In the genomic region with DNA sequence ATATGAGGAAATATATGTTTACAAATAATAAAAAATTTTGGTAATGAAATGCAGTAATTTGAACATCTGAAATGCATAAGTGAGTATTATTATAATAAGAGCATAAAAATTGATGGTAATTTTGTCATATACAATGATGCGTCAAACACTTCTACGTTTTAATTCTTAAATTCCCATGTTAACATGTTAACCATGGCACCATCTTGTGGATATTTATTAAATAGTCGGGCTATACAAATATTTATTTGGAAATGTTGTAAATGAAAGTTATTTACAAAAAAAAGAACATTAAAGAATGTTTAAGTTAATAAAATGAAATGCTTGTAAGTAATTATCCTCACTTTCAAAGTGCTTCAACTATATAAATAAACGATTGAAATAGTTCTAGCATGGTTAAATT, we compare ENCODE assay signal across 12 cellular contexts. TPM values are rescaled to one million over a fixed set of nuclear protein-coding genes. Genes with fewer than 3 reads are reported as not detected.
DNase-seq lines count a peak whose midpoint lies in the region; ATAC-seq, FAIRE-seq and TF ChIP-seq lines count a peak whose summit lies in the region.
"Had no signal": no experiment of that assay in that cellular context is flagged by ENCODE, and none has a peak within 500 bp of the region (broad histone marks: within the 10 kb centered on the region; RNA-seq: fewer than 3 reads in every experiment).

No MANE protein-coding gene starts in this region.

- H4K20me1 ChIP-seq in Karpas-422 (ENCODE audit: insufficient read depth, low read depth, low read length): no peaks in the 10 kb centered on the region
- no peaks in the 10 kb centered on the region for H4K20me1 ChIP-seq in K562 (replicated peaks; ENCODE audit: control insufficient read depth, insufficient read depth, low read length)

- TF ChIP-seq CTCF in K562 (IDR thresholded peaks at IDR 0.05 in 2 of 3, conservative IDR thresholded peaks at IDR 0.05 in 1 of 3; ENCODE audit: insufficient read depth in 2 of 3, low read depth in 1 of 3, low read length in 3 of 3) (peak; percentile 10 to 76 (median 26); a peak in 3 of 6 replicates), coronary artery (IDR thresholded peaks at IDR 0.05) (no peak)

- H3K9me3 ChIP-seq in Karpas-422 (ENCODE audit: low read length) (no peaks in the 10 kb centered on the region), K562 (replicated peaks; ENCODE audit: control insufficient read depth, insufficient read depth, low read depth, low read length) (no peaks in the 10 kb centered on the region), HAP-1 (no peaks in the 10 kb centered on the region)
- H3K9me3 ChIP-seq: neutrophil had no signal

- H3K4me3 Mint-ChIP-seq in activated T-helper 2 cell treated with anti-CD3 and anti-CD28 coated beads, Interferon-gamma antibody, Interleukin-2, Interleukin-4, amounts not matched to agents 10 μg/mL and 5 μg/mL and 100 μg/mL, durations not matched to agents 14 hours and 24 hours and 36 hours (ENCODE audit: low read depth): no peak overlapping the region
- H3K4me3 Mint-ChIP-seq: activated naive CD8-positive, alpha-beta T cell treated with anti-CD3 and anti-CD28 coated beads for 36 hours had no signal

- no peaks in the 10 kb centered on the region for H3K9me2 ChIP-seq in Karpas-422 (replicated peaks; ENCODE audit: insufficient read depth, low read length)

- H3K9me3 Mint-ChIP-seq in activated T-helper 2 cell treated with anti-CD3 and anti-CD28 coated beads, Interferon-gamma antibody, Interleukin-2, Interleukin-4, amounts not matched to agents 10 μg/mL and 5 μg/mL and 100 μg/mL, durations not matched to agents 14 hours and 24 hours and 36 hours: peaks cover 5% of the 10 kb centered on the region

- H3K4me3 ChIP-seq in Karpas-422 (ENCODE audit: low read length) (no peak overlapping the region), K562 (no peak overlapping the region), coronary artery (no peak overlapping the region), HAP-1 (no peak overlapping the region)

- H3K27ac ChIP-seq in Karpas-422 (ENCODE audit: low read length): no peak overlapping the region
- no peak overlapping the region for H3K27ac ChIP-seq in K562 (ENCODE audit: extremely low read depth, low read depth, low read length)
- H3K27ac ChIP-seq in coronary artery: no peak overlapping the region
- H3K27ac ChIP-seq: neutrophil had no signal

- in situ Hi-C loops in K562 (cut with MboI): no loop called here
- in situ Hi-C loops in HAP-1 (cut with MboI; ENCODE audit: low sequenced_read_pairs): no loop called here

- H3K79me2 ChIP-seq in Karpas-422 (ENCODE audit: low read length): no peaks in the 10 kb centered on the region
- no peaks in the 10 kb centered on the region for H3K79me2 ChIP-seq in K562 (ENCODE audit: control insufficient read depth, insufficient read depth, low read length)

- TF ChIP-seq RAD21 in K562 (CRISPR knock-in tag; conservative IDR thresholded peaks at IDR 0.05 in 1 of 2, IDR thresholded peaks at IDR 0.05 in 1 of 2): peak; percentile 71 to 76

- no peaks in the 10 kb centered on the region for H3K9me1 ChIP-seq in K562 (ENCODE audit: control insufficient read depth, insufficient read depth, low read length)

- H3K27me3 ChIP-seq in Karpas-422 (ENCODE audit: low read length): no peaks in the 10 kb centered on the region
- H3K27me3 ChIP-seq in K562 (ENCODE audit: control insufficient read depth in 2 of 2, insufficient read depth in 2 of 2, low read length in 2 of 2): no peaks in the 10 kb centered on the region
- H3K27me3 ChIP-seq in HAP-1 (ENCODE audit: low read depth): no peaks in the 10 kb centered on the region; the same call in 1 of the 2 replicates

- intact Hi-C loops in K562 (cut with micrococcal nuclease): loop anchor here (1.0 to 5.0 kb wide), 4 partner anchors 68 to 270 kb away; no protein-coding TSS in a partner anchor
- intact Hi-C loops in activated T-helper 2 cell treated with anti-CD3 and anti-CD28 coated beads, Interferon-gamma antibody, Interleukin-2, Interleukin-4, amounts not matched to agents 10 μg/mL and 5 μg/mL and 100 μg/mL, durations not matched to agents 14 hours and 24 hours and 36 hours (cut with micrococcal nuclease): no loop called here

- H3K9ac ChIP-seq in Karpas-422 (ENCODE audit: low read length) (no peak overlapping the region), K562 (ENCODE audit: insufficient read depth in 1 of 2, low read depth in 2 of 2, low read length in 2 of 2) (no peak overlapping the region)

- no peak overlapping the region for H3K4me2 ChIP-seq in Karpas-422 (ENCODE audit: low read depth, low read length, poor library complexity, severe bottlenecking)
- H3K4me2 ChIP-seq in K562 (ENCODE audit: insufficient read depth, low read length): no peak overlapping the region

- H2AFZ ChIP-seq in Karpas-422 (ENCODE audit: low read length): no peak overlapping the region
- no peak overlapping the region for H2AFZ ChIP-seq in K562 (ENCODE audit: low read depth, low read length)

- no peaks in the 10 kb centered on the region for H3K36me3 Mint-ChIP-seq in activated T-helper 2 cell treated with anti-CD3 and anti-CD28 coated beads, Interferon-gamma antibody, Interleukin-2, Interleukin-4, amounts not matched to agents 10 μg/mL and 5 μg/mL and 100 μg/mL, durations not matched to agents 14 hours and 24 hours and 36 hours (ENCODE audit: low read depth)
- H3K36me3 Mint-ChIP-seq: activated naive CD8-positive, alpha-beta T cell treated with anti-CD3 and anti-CD28 coated beads for 36 hours had no signal

- 8% methylated on average over 4 of the region's 4 CpGs for WGBS in K562 (ENCODE audit: insufficient coverage, low coverage, missing lambda C conversion rate)

- BruUV-seq in K562 (replicated peaks; lab: Mats Ljungman, UMichigan): no TSS peak

- H3K36me3 ChIP-seq in Karpas-422 (ENCODE audit: insufficient read depth, low read length) (no peaks in the 10 kb centered on the region), K562 (ENCODE audit: control insufficient read depth, insufficient read depth, low read length) (no peaks in the 10 kb centered on the region), HAP-1 (replicated peaks) (no peaks in the 10 kb centered on the region)
- H3K36me3 ChIP-seq: neutrophil had no signal

- POLR2A ChIA-PET in K562 (lab: Yijun Ruan, JAX): interaction anchor here (0.6 to 0.7 kb wide), 2 partner anchors 75 to 145 kb away, joined by 3 to 4 read pairs; a partner anchor contains a TSS

- no peak for TF ChIP-seq EP300 in K562 (IDR thresholded peaks at IDR 0.05; ENCODE audit: low read length)

- H3K4me1 Mint-ChIP-seq in activated T-helper 2 cell treated with anti-CD3 and anti-CD28 coated beads, Interferon-gamma antibody, Interleukin-2, Interleukin-4, amounts not matched to agents 10 μg/mL and 5 μg/mL and 100 μg/mL, durations not matched to agents 14 hours and 24 hours and 36 hours (ENCODE audit: low read depth): no peaks in the 10 kb centered on the region
- H3K4me1 Mint-ChIP-seq: activated naive CD8-positive, alpha-beta T cell treated with anti-CD3 and anti-CD28 coated beads for 36 hours had no signal

- TF ChIP-seq POLR2A in K562 (conservative IDR thresholded peaks at IDR 0.05): no peak

- FAIRE-seq in K562 (lab: Jason Lieb, UNC): peak; percentile 15

- peak; percentile 65; the same call in 2 of the 3 replicates for ATAC-seq in K562

- CTCF ChIA-PET in K562 (lab: Yijun Ruan, JAX; ENCODE audit: low intra/inter-chr PET ratio): interaction anchor here (0.9 to 2.4 kb wide), 3 partner anchors 116 to 270 kb away, joined by 3 to 16 read pairs (median 10); no protein-coding TSS in a partner anchor

- H3K27ac Mint-ChIP-seq in activated T-helper 2 cell treated with anti-CD3 and anti-CD28 coated beads, Interferon-gamma antibody, Interleukin-2, Interleukin-4, amounts not matched to agents 10 μg/mL and 5 μg/mL and 100 μg/mL, durations not matched to agents 14 hours and 24 hours and 36 hours: no peak overlapping the region
- H3K27ac Mint-ChIP-seq: activated naive CD8-positive, alpha-beta T cell treated with anti-CD3 and anti-CD28 coated beads for 36 hours had no signal

- DNase-seq in NCI-H146 (lab: John Stamatoyannopoulos, UW) (peak; percentile 19), NCI-H146 treated with DMSO at 0.1 percent for 48 hours (lab: John Stamatoyannopoulos, UW; ENCODE audit: unreplicated experiment) (no peak), Karpas-422 (peak; percentile 49), K562 (ENCODE audit: extremely low read depth in 1 of 4, low spot score in 3 of 4) (peak in 2 of 4 experiments; percentile 17 to 21), midbrain (lab: John Stamatoyannopoulos, UW) (peak; percentile 1), coronary artery (ENCODE audit: low spot score) (no peak), HAP-1 (ENCODE audit: low spot score in 2 of 2) (no peak)
- no peak for DNase-seq in activated T-helper 2 cell treated with anti-CD3 and anti-CD28 coated beads, Interferon-gamma antibody, Interleukin-2, Interleukin-4, amounts not matched to agents 10 μg/mL and 5 μg/mL and 100 μg/mL, durations not matched to agents 14 hours and 24 hours and 36 hours (ENCODE audit: low spot score)
- DNase-seq: activated naive CD8-positive, alpha-beta T cell treated with anti-CD3 and anti-CD28 coated beads for 36 hours; NCI-H1092 had no signal

- peaks cover 12% of the 10 kb centered on the region for H3K27me3 Mint-ChIP-seq in activated T-helper 2 cell treated with anti-CD3 and anti-CD28 coated beads, Interferon-gamma antibody, Interleukin-2, Interleukin-4, amounts not matched to agents 10 μg/mL and 5 μg/mL and 100 μg/mL, durations not matched to agents 14 hours and 24 hours and 36 hours (ENCODE audit: low read depth)

- H3K4me1 ChIP-seq in Karpas-422 (ENCODE audit: low read length) (peaks cover 4% of the 10 kb centered on the region; the same call in 1 of the 2 replicates), K562 (replicated peaks in 1 of 2; ENCODE audit: control insufficient read depth in 2 of 2, insufficient read depth in 2 of 2, low read length in 2 of 2) (no peaks in the 10 kb centered on the region), HAP-1 (no peaks in the 10 kb centered on the region)

RNA-seq across cellular contexts. Expression of a gene that starts 57.2 kb away (rescaled TPM):
- not detected in 2 replicates for total RNA-seq in Karpas-422 (2014; rRNA removed; shearing (Covaris generic); ENCODE audit: low replicate concordance)
- total RNA-seq in K562 (2011; cell fraction: chromatin; rRNA removed; ENCODE audit: low replicate concordance): not detected in 2 replicates
- not detected in 2 replicates for total RNA-seq in K562 (2011; cell fraction: nucleolus; rRNA removed)
- total RNA-seq in K562 (2011; cell fraction: nucleoplasm; rRNA removed): not detected in 2 replicates
- total RNA-seq in K562 (2014; rRNA removed): not detected in 2 replicates
- total RNA-seq in K562 (2014; rRNA removed; fragmentation: Illumina TruSeq; extraction: Trizol): not detected in 2 replicates
- total RNA-seq in K562 (2015; rRNA removed; fragmentation: Illumina TruSeq; extraction: Trizol): not detected in 2 replicates
- not detected in 2 replicates for total RNA-seq in K562 (2021)
- not detected in 2 replicates for polyA plus RNA-seq in K562 (2011; rRNA removed)
- polyA plus RNA-seq in K562 (2011; cell fraction: cytosol; rRNA removed): not detected in 2 replicates
- polyA plus RNA-seq in K562 (2011; cell fraction: nucleus; rRNA removed): not detected in 2 replicates
- polyA plus RNA-seq in K562 (2012): not detected in 2 replicates
- not detected in 2 replicates for polyA plus RNA-seq in K562 (2014; fragmentation: Illumina TruSeq; extraction: Trizol)
- not detected for polyA plus RNA-seq in K562 (2014; fragmentation: Nextera tagmentation; extraction: Ambion mirVana)
- polyA plus RNA-seq in K562 (2014; rRNA removed): not detected in 2 replicates
- polyA minus RNA-seq in K562 (2011; rRNA and poly(A)+ RNA removed): not detected in 2 replicates
- not detected in 2 replicates for polyA minus RNA-seq in K562 (2011; cell fraction: cytosol; rRNA and poly(A)+ RNA removed)
- polyA minus RNA-seq in K562 (2011; cell fraction: nucleus; rRNA and poly(A)+ RNA removed): not detected in 2 replicates
- total RNA-seq in activated T-helper 2 cell treated with anti-CD3 and anti-CD28 coated beads, Interferon-gamma antibody, Interleukin-2, Interleukin-4, amounts not matched to agents 10 μg/mL and 5 μg/mL and 100 μg/mL, durations not matched to agents 14 hours and 24 hours and 36 hours: not detected in 2 replicates
- total RNA-seq: activated naive CD8-positive, alpha-beta T cell treated with anti-CD3 and anti-CD28 coated beads for 36 hours; T-helper 2 cell treated with Interferon-gamma antibody and Interleukin-4, amounts not matched to agents 100 ng/mL and 5 ng/mL, for 36 hours had no signal

Comparison
In these comparisons a context has a peak if more than half of its experiments do, and no peak if none do; other contexts are left out.
1. DNase-seq: peak in NCI-H146 (single experiment), Karpas-422 (single experiment) and midbrain (single experiment); none in NCI-H146 treated with DMSO at 0.1 percent for 48 hours (single experiment), coronary artery (single experiment), activated T-helper 2 cell treated with anti-CD3 and anti-CD28 coated beads, Interferon-gamma antibody, Interleukin-2, Interleukin-4, amounts not matched to agents 10 μg/mL and 5 μg/mL and 100 μg/mL, durations not matched to agents 14 hours and 24 hours and 36 hours (single experiment) and HAP-1 (0 of 2).